ENCODE assay signal across 8 cellular contexts in the genomic region with DNA sequence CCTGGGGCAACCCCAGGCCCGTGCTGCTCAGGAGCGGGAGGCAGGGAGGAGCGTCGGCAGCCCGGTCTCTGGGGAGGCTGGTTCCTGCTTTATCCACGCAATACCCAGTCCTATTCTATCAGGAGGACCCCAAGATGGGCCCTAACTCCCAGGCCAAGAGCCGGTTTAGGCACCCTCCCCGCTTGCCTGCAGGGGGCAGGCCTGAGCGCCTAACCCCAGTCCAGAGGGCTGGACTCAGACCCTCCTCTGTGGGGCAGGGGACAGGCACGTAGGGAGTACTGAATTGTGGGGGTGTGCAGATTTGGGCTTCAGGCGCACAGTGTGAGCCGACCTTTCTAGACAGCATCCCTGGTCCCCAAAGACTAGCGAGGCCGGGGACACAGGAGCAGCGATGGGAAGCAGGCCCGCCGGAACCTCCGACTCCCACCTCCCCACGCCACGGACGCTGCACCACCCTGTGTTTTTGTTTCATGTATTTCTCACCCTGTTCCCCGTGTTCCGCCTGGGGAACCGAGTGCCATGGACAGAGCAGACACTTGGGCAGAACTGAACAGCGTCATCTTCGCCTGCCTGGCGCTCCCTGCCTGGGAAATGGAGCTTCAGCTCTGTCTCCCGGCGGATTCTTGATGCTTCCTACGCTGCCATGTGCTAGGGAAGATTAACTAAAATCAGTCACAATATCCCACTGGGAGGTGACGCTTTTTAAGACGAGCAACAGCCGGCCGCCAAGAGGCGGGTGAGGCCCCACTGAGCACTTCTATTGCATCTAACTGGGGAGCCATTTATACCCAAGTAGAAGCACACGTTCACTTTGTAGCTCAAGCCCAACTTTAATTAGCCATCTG. TPM values are rescaled to one million over a fixed set of nuclear protein-coding genes. Genes with fewer than 3 reads are reported as not detected.
DNase-seq lines count a peak whose midpoint lies in the region; ATAC-seq and TF ChIP-seq lines count a peak whose summit lies in the region.

No MANE protein-coding gene starts in this region.

- H3K36me3 Mint-ChIP-seq in CD4-positive, alpha-beta T cell (ENCODE audit: low read depth) = peaks cover 12% of the 10 kb centered on the region

- no peak overlapping the region for H3K9ac ChIP-seq in liver (ENCODE audit: low read depth in 1 of 2, low read length in 2 of 2)

- no peak overlapping the region for H3K4me3 ChIP-seq in liver (ENCODE audit: low read depth in 1 of 3, low read length in 3 of 3)
- no peak overlapping the region for H3K4me3 ChIP-seq in MG63

- no peak overlapping the region for H3K27ac ChIP-seq in CD4-positive, alpha-beta T cell (ENCODE audit: low read depth, low read length)
- H3K27ac ChIP-seq in liver (ENCODE audit: low read depth in 1 of 2, low read length in 2 of 2) = no peak overlapping the region

- peaks cover 13% of the 10 kb centered on the region for H3K4me1 Mint-ChIP-seq in CD4-positive, alpha-beta T cell (ENCODE audit: low read depth)

- no peaks in the 10 kb centered on the region for H3K9me3 Mint-ChIP-seq in CD4-positive, alpha-beta T cell

- no peak overlapping the region for H3K27ac Mint-ChIP-seq in CD4-positive, alpha-beta T cell

- 75% methylated on average over 36 of the region's 36 CpGs for WGBS in liver

- CTCF ChIA-PET in CD4-positive, alpha-beta T cell (lab: Charles Lee) = no interaction called here

- H3K36me3 ChIP-seq in liver (ENCODE audit: control insufficient read depth in 4 of 4, insufficient read depth in 3 of 4, low read depth in 1 of 4, low read length in 3 of 4) = no peaks in the 10 kb centered on the region
- H3K36me3 ChIP-seq in MG63 = no peaks in the 10 kb centered on the region; the same call in 1 of the 2 replicates

- peak in 1 of 10 experiments; percentile 9 for DNase-seq in CD4-positive, alpha-beta T cell
- DNase-seq in HuH-7.5 (ENCODE audit: low spot score) (peak; percentile 89), astrocyte of the hippocampus (ENCODE audit: low read depth, low spot score) (peak; percentile 43), MG63 (no peak), NOMO-1 treated with DMSO at 0.1 percent for 48 hours (lab: John Stamatoyannopoulos, UW; ENCODE audit: unreplicated experiment) (no peak)
- no peak for DNase-seq in activated effector memory CD4-positive, alpha-beta T cell treated with anti-CD3 and anti-CD28 coated beads, Interleukin-2, amount 50 U/mL, for 16 hours

- peak; percentile 29 for TF ChIP-seq CTCF in CD4-positive, alpha-beta T cell (IDR thresholded peaks at IDR 0.05)
- peak; percentile 31 for TF ChIP-seq CTCF in liver (IDR thresholded peaks at IDR 0.05; ENCODE audit: low read depth, low read length, missing input control)

- intact Hi-C loops in CD4-positive, alpha-beta T cell (cut with DNase I, micrococcal nuclease) = loop anchor here in 1 of 2 experiments (10.0 kb wide), 1 partner anchor 743 kb away; the partner anchor contains the start of gene INTS1

- H3K9me3 ChIP-seq in CD4-positive, alpha-beta T cell (ENCODE audit: control insufficient read depth, low read length) = no peaks in the 10 kb centered on the region
- H3K9me3 ChIP-seq in liver (ENCODE audit: control insufficient read depth in 4 of 4, low read length in 3 of 4) (no peaks in the 10 kb centered on the region), MG63 (no peaks in the 10 kb centered on the region)

- TF ChIP-seq POLR2A in GM18505 (IDR thresholded peaks at IDR 0.05; ENCODE audit: borderline replicate concordance, extremely low read depth, insufficient read depth, insufficient read length) = no peak

- TF ChIP-seq RAD21 in liver (IDR thresholded peaks at IDR 0.05) = peak; percentile 27 to 68

- POLR2A ChIA-PET in CD4-positive, alpha-beta T cell (lab: Charles Lee) = no interaction called here

- peaks cover 4 to 9% (median 6%) of the 10 kb centered on the region in 4 donors for H3K4me1 ChIP-seq in liver (ENCODE audit: control insufficient read depth in 4 of 4, insufficient read depth in 4 of 4, low read length in 3 of 4)

- ATAC-seq in CD4-positive, alpha-beta T cell (ENCODE audit: poor library complexity) = no peak
- ATAC-seq in GM18505 (IDR thresholded peaks at IDR 0.05; ENCODE audit: unreplicated experiment) = no peak

- H3K27me3 ChIP-seq in CD4-positive, alpha-beta T cell (ENCODE audit: control insufficient read depth, insufficient read depth, low read length) = no peaks in the 10 kb centered on the region
- H3K27me3 ChIP-seq in liver (ENCODE audit: control insufficient read depth in 4 of 4, insufficient read depth in 4 of 4, low read length in 3 of 4) (no peaks in the 10 kb centered on the region), MG63 (no peaks in the 10 kb centered on the region)

- no peaks in the 10 kb centered on the region for H3K27me3 Mint-ChIP-seq in CD4-positive, alpha-beta T cell

- no peak overlapping the region for H3K4me3 Mint-ChIP-seq in CD4-positive, alpha-beta T cell

TF ChIP-seq in liver, 16 proteins besides CTCF, POLR2A, EP300 and RAD21:
- TF ChIP-seq HNF4A (conservative IDR thresholded peaks at IDR 0.05) (no peak), GABPA (IDR thresholded peaks at IDR 0.05 in 1 of 2, conservative IDR thresholded peaks at IDR 0.05 in 1 of 2) (no peak), RXRA (IDR thresholded peaks at IDR 0.05) (no peak), HNF4G (IDR thresholded peaks at IDR 0.05) (no peak), YY1 (IDR thresholded peaks at IDR 0.05) (no peak), SP1 (IDR thresholded peaks at IDR 0.05) (no peak), TAF1 (conservative IDR thresholded peaks at IDR 0.05) (no peak), JUND (IDR thresholded peaks at IDR 0.05) (no peak), EGR1 (IDR thresholded peaks at IDR 0.05; ENCODE audit: low read depth in 2 of 2) (no peak), NR2F2 (IDR thresholded peaks at IDR 0.05) (no peak), FOXA2 (IDR thresholded peaks at IDR 0.05) (no peak), ATF3 (IDR thresholded peaks at IDR 0.05) (no peak), MAX (IDR thresholded peaks at IDR 0.05) (no peak)
- TF ChIP-seq, protein P1, sequence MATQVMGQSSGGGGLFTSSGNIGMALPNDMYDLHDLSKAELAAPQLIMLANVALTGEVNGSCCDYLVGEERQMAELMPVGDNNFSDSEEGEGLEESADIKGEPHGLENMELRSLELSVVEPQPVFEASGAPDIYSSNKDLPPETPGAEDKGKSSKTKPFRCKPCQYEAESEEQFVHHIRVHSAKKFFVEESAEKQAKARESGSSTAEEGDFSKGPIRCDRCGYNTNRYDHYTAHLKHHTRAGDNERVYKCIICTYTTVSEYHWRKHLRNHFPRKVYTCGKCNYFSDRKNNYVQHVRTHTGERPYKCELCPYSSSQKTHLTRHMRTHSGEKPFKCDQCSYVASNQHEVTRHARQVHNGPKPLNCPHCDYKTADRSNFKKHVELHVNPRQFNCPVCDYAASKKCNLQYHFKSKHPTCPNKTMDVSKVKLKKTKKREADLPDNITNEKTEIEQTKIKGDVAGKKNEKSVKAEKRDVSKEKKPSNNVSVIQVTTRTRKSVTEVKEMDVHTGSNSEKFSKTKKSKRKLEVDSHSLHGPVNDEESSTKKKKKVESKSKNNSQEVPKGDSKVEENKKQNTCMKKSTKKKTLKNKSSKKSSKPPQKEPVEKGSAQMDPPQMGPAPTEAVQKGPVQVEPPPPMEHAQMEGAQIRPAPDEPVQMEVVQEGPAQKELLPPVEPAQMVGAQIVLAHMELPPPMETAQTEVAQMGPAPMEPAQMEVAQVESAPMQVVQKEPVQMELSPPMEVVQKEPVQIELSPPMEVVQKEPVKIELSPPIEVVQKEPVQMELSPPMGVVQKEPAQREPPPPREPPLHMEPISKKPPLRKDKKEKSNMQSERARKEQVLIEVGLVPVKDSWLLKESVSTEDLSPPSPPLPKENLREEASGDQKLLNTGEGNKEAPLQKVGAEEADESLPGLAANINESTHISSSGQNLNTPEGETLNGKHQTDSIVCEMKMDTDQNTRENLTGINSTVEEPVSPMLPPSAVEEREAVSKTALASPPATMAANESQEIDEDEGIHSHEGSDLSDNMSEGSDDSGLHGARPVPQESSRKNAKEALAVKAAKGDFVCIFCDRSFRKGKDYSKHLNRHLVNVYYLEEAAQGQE (IDR thresholded peaks at IDR 0.05) = no peak
- TF ChIP-seq, protein P2, sequence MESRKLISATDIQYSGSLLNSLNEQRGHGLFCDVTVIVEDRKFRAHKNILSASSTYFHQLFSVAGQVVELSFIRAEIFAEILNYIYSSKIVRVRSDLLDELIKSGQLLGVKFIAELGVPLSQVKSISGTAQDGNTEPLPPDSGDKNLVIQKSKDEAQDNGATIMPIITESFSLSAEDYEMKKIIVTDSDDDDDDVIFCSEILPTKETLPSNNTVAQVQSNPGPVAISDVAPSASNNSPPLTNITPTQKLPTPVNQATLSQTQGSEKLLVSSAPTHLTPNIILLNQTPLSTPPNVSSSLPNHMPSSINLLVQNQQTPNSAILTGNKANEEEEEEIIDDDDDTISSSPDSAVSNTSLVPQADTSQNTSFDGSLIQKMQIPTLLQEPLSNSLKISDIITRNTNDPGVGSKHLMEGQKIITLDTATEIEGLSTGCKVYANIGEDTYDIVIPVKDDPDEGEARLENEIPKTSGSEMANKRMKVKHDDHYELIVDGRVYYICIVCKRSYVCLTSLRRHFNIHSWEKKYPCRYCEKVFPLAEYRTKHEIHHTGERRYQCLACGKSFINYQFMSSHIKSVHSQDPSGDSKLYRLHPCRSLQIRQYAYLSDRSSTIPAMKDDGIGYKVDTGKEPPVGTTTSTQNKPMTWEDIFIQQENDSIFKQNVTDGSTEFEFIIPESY (IDR thresholded peaks at IDR 0.05) = no peak
TF ChIP-seq in liver: peak in this region for 0.

RNA-seq across cellular contexts. Expression of gene NUDT1, which starts 5.3 kb away (rescaled TPM):
- 10 to 100 TPM; 12.8 to 13.0 TPM for total RNA-seq in CD4-positive, alpha-beta T cell
- total RNA-seq in liver = 10 to 100 TPM in 1 of 2 donors, 1 to 10 TPM in 1; 1.0 to 22.3 TPM
- 1 to 10 TPM; 2.3 to 3.9 TPM for polyA plus RNA-seq in liver
- 46.6 and 68.4 TPM in 2 replicates for total RNA-seq in MG63 (2014; rRNA removed; shearing (Covaris generic); ENCODE audit: low replicate concordance)

RNA-seq across cellular contexts. Expression of gene MRM2, which starts 5.4 kb away (rescaled TPM):
- 1 to 10 TPM; 3.6 to 3.7 TPM for total RNA-seq in CD4-positive, alpha-beta T cell
- total RNA-seq in liver = 10 to 100 TPM; 11.4 to 12.3 TPM
- polyA plus RNA-seq in liver = 10 to 100 TPM in 1 of 2 donors, 1 to 10 TPM in 1; 9.7 to 14.9 TPM
- total RNA-seq in MG63 (2014; rRNA removed; shearing (Covaris generic); ENCODE audit: low replicate concordance) = 28.0 and 32.2 TPM in 2 replicates

RNA-seq across cellular contexts. Expression of gene MAD1L1, which starts 14.6 kb away (rescaled TPM):
- 100 to 1,000 TPM; 157 to 160 TPM for total RNA-seq in CD4-positive, alpha-beta T cell
- total RNA-seq in liver = 10 to 100 TPM; 12.8 to 20.7 TPM
- polyA plus RNA-seq in liver = 10 to 100 TPM; 12.9 to 20.1 TPM
- 58.7 and 65.1 TPM in 2 replicates for total RNA-seq in MG63 (2014; rRNA removed; shearing (Covaris generic); ENCODE audit: low replicate concordance)

Comparison
In these comparisons a context has a peak if more than half of its experiments do, and no peak if none do; other contexts are left out.
1. DNase-seq: peak in HuH-7.5 (single experiment) and astrocyte of the hippocampus (single experiment); none in MG63 (single experiment), NOMO-1 treated with DMSO at 0.1 percent for 48 hours (single experiment) and activated effector memory CD4-positive, alpha-beta T cell treated with anti-CD3 and anti-CD28 coated beads, Interleukin-2, amount 50 U/mL, for 16 hours (single experiment).